1 cellular context compared by ENCODE assay signal in the genomic region with DNA sequence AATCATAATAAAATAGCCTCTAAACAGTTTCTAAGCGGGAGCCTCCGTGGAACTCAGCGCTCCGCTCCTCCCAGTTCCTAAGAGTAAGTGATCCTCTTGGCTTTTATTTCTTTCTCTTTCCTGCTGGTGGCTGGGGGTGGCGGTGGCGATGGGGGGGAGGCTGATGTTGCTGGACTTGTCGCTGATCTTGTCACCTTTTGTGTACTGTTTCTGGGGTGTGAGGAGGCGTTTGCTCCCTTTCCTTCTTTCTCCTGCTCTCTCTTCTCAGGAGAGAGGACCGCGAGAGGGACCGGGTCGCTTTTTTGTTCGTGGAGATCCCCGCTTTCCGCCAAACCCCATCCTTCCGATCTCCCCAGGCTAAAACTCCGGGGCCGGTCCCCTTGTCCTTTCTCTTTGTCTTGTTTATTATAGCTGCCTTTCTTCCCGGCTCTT.
A peak's percentile ranks its signal among the peaks of the same experiment; 100 is the strongest.
TF ChIP-seq lines count a peak whose summit lies in the region.

No MANE protein-coding gene starts in this region.

TF ChIP-seq in HepG2, 621 proteins besides CTCF, POLR2A, EP300 and RAD21 (continued from another document):
- TF ChIP-seq HOMEZ (CRISPR knock-in tag; IDR thresholded peaks at IDR 0.05; ENCODE audit: low read depth): no peak
- peak; percentile 53; the same call in 1 of the 2 replicates for TF ChIP-seq ZNF263 (CRISPR knock-in tag; IDR thresholded peaks at IDR 0.05)
- TF ChIP-seq ZNF101 (CRISPR knock-in tag; IDR thresholded peaks at IDR 0.05; ENCODE audit: borderline replicate concordance, low read depth): no peak
- 0 out of 2 replicates have a peak, but pooled peaks have one; percentile 30 for TF ChIP-seq ARNT2 (CRISPR knock-in tag; IDR thresholded peaks at IDR 0.05; ENCODE audit: low read depth)
- 0 out of 2 replicates have a peak, but pooled peaks have one; percentile 50 for TF ChIP-seq ZNF558 (CRISPR knock-in tag; IDR thresholded peaks at IDR 0.05; ENCODE audit: borderline replicate concordance)
- no peak for TF ChIP-seq ZNF329 (CRISPR knock-in tag; IDR thresholded peaks at IDR 0.05; ENCODE audit: low read depth)
- TF ChIP-seq PRDM15 (CRISPR knock-in tag; IDR thresholded peaks at IDR 0.05): 0 out of 2 replicates have a peak, but pooled peaks have one; percentile 14
